In the genomic region with DNA sequence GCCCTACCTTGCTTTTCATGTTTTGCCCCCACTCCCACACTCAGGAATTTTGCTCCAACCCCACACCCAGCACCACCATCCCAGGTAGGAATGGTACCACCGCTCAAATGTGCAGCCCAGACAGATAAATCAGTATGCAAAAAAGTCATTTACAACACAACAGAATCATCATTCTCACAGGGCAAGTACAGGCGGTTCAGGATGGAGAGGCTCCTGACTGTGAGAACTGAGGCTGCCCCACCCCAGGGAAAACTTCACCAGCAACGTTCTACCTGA, we compare ENCODE assay signal across 15 cellular contexts. TPM values are rescaled to one million over a fixed set of nuclear protein-coding genes. Genes with fewer than 3 reads are reported as not detected.
DNase-seq lines count a peak whose midpoint lies in the region; ATAC-seq and TF ChIP-seq lines count a peak whose summit lies in the region.
"Had no signal": no experiment of that assay in that cellular context is flagged by ENCODE, and none has a peak within 500 bp of the region (broad histone marks: within the 10 kb centered on the region; RNA-seq: fewer than 3 reads in every experiment).

No MANE protein-coding gene starts in this region.

- peaks cover 97% of the 10 kb centered on the region for H3K4me1 ChIP-seq in Panc1 (ENCODE audit: control insufficient read depth, insufficient read depth, low read length)

- no peaks in the 10 kb centered on the region for H3K9me3 ChIP-seq in AG04450 (ENCODE audit: control insufficient read depth, insufficient read depth, low read length)
- no peaks in the 10 kb centered on the region for H3K9me3 ChIP-seq in Panc1 (ENCODE audit: control insufficient read depth, insufficient read depth, low read depth, low read length)
- H3K9me3 ChIP-seq: stomach had no signal

- H3K4me3 ChIP-seq in AG04450 (ENCODE audit: low read depth, low read length) (no peak overlapping the region), Panc1 (ENCODE audit: low read depth in 2 of 2, low read length in 2 of 2) (no peak overlapping the region)
- H3K4me3 ChIP-seq: PC-9, stomach had no signal

- POLR2A ChIA-PET in AG04450 (lab: Yijun Ruan, JAX) = interaction anchor here (0.6 kb wide), 1 partner anchor 48 kb away, joined by 4 read pairs; no protein-coding TSS in a partner anchor
- POLR2A ChIA-PET in Panc1 (lab: Charles Lee) = no interaction called here

- H3K36me3 ChIP-seq in Panc1 (ENCODE audit: control insufficient read depth, insufficient read depth, low read length) = no peaks in the 10 kb centered on the region
- H3K36me3 ChIP-seq: stomach had no signal

- no peaks in the 10 kb centered on the region for H3K9me3 Mint-ChIP-seq in nephron
- H3K9me3 Mint-ChIP-seq: dendritic cell treated with granulocyte-macrophage colony-stimulating factor and Interleukin-4, amounts not matched to agents 40 ng/mL and 50 ng/mL, for 4 days had no signal

- H3K4me3 Mint-ChIP-seq in nephron = no peak overlapping the region
- H3K4me3 Mint-ChIP-seq: dendritic cell treated with granulocyte-macrophage colony-stimulating factor and Interleukin-4, amounts not matched to agents 40 ng/mL and 50 ng/mL, for 4 days had no signal

- intact Hi-C loops in Panc1 (cut with micrococcal nuclease; ENCODE audit: unreplicated experiment) = no loop called here

- H3K27ac ChIP-seq in AG04450 (ENCODE audit: low read depth, low read length) (peak overlapping the region; percentile 81), Panc1 (ENCODE audit: low read length) (peak overlapping the region; percentile 96)
- H3K27ac ChIP-seq: PC-9 had no signal

- CTCF ChIA-PET in AG04450 (lab: Charles Lee) = no interaction called here
- CTCF ChIA-PET in Panc1 (lab: Charles Lee) = no interaction called here

- ATAC-seq in HG02610 (IDR thresholded peaks at IDR 0.05; ENCODE audit: unreplicated experiment) = peak; percentile 41
- no peak for ATAC-seq in Panc1
- no peak for ATAC-seq in GM19023 (IDR thresholded peaks at IDR 0.05; ENCODE audit: unreplicated experiment)
- no peak for ATAC-seq in HG03354 (IDR thresholded peaks at IDR 0.05; ENCODE audit: poor library complexity, severe bottlenecking, unreplicated experiment)
- ATAC-seq in stimulated activated naive CD8-positive, alpha-beta T cell treated with anti-CD3 and anti-CD28 coated beads, Interleukin-15, Interleukin-2, amounts not matched to agents 100 U/mL and 50 U/mL, for 24 hours = no peak

- H3K27me3 ChIP-seq in AG04450 (ENCODE audit: control insufficient read depth, insufficient read depth, low read length) (no peaks in the 10 kb centered on the region), Panc1 (ENCODE audit: control insufficient read depth, insufficient read depth, low read length) (no peaks in the 10 kb centered on the region)
- H3K27me3 ChIP-seq: stomach had no signal

- H3K4me1 Mint-ChIP-seq in nephron = peaks cover 65% of the 10 kb centered on the region

- H3K27me3 Mint-ChIP-seq in nephron (ENCODE audit: low read depth) = no peaks in the 10 kb centered on the region
- H3K27me3 Mint-ChIP-seq: dendritic cell treated with granulocyte-macrophage colony-stimulating factor and Interleukin-4, amounts not matched to agents 40 ng/mL and 50 ng/mL, for 4 days had no signal

- no peak for DNase-seq in AG04450 (ENCODE audit: low read depth, low spot score)
- DNase-seq in Panc1 (ENCODE audit: low read depth, low spot score) = no peak
- DNase-seq in stimulated activated naive CD8-positive, alpha-beta T cell treated with anti-CD3 and anti-CD28 coated beads, Interleukin-15, Interleukin-2, amounts not matched to agents 100 U/mL and 50 U/mL, for 24 hours = no peak
- DNase-seq in T-helper 9 cell = no peak
- DNase-seq: ACHN; activated CD4-positive, CD25-positive, alpha-beta regulatory T cell; activated gamma-delta T cell treated with Interleukin-2 at 50 U/mL for 16 hours; NCI-H1694; PC-9; stomach had no signal

- in situ Hi-C loops in Panc1 (cut with HindIII; ENCODE audit: low pct_unique_long_range_greater_than_20kb, low sequenced_read_pairs) = no loop called here

- peak overlapping the region in 2 of 3 experiments; percentile 47 to 50 for H3K27ac Mint-ChIP-seq in nephron
- H3K27ac Mint-ChIP-seq: dendritic cell treated with granulocyte-macrophage colony-stimulating factor and Interleukin-4, amounts not matched to agents 40 ng/mL and 50 ng/mL, for 4 days had no signal

- TF ChIP-seq CTCF in AG04450 (IDR thresholded peaks at IDR 0.05; ENCODE audit: low read depth, low read length) (no peak), Panc1 (IDR thresholded peaks at IDR 0.05) (no peak), nephron (IDR thresholded peaks at IDR 0.05; ENCODE audit: unreplicated experiment in 3 of 3) (no peak)

- no TSS peak for BruUV-seq in Panc1 (replicated peaks; lab: Mats Ljungman, UMichigan)

- peaks cover 4% of the 10 kb centered on the region for H3K36me3 Mint-ChIP-seq in nephron (ENCODE audit: low read depth)

RNA-seq across cellular contexts. Expression of a gene that starts 31.1 kb away (rescaled TPM):
- 134 and 152 TPM in 2 replicates for polyA plus RNA-seq in AG04450 (2011; rRNA removed)
- 164 and 174 TPM in 2 replicates for polyA minus RNA-seq in AG04450 (2011; rRNA and poly(A)+ RNA removed)
- 56.7 TPM for total RNA-seq in Panc1 (2021; ENCODE audit: unreplicated experiment)
- 32.2 TPM for polyA plus RNA-seq in Panc1 (2012; ENCODE audit: insufficient read length)
